1 cellular context compared by ENCODE assay signal in the genomic region with DNA sequence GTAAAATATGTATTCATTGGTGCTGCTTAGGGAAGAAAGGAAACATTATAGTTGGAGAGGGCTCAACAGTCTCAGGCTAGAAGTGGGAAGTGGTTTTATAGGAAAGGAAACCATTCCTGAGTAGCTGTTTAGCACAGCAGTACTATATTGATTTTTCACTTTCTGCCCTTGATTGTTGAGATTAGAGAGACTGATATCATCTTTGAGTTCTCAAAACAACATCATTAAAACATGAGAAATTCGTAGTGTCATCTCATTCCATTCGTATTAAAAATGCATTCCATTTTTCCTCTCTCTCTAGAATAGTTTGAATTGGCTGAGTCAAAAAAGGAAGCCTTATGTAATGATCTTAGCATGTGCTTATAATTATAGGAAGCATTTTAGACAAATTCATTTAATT.
TF ChIP-seq lines count a peak whose summit lies in the region.

No MANE protein-coding gene starts in this region.

TF ChIP-seq in IMR-90, 13 proteins besides CTCF, POLR2A, EP300 and RAD21:
- peak; percentile 2; the same call in 1 of the 2 replicates for TF ChIP-seq MAFK (IDR thresholded peaks at IDR 0.05; ENCODE audit: low read depth, low read length)
- TF ChIP-seq RCOR1 (IDR thresholded peaks at IDR 0.05; ENCODE audit: insufficient replicate concordance, low read length), result no peak
TF ChIP-seq in IMR-90: peak in this region for 1.
